In genomic region chr3:172739462-172739861, GRCh38 we compare ENCODE assay signal across 1 cellular context.
A peak's percentile ranks its signal among the peaks of the same experiment; 100 is the strongest.
TF ChIP-seq lines count a peak whose summit lies in the region.

No MANE protein-coding gene starts in this region.

TF ChIP-seq in HepG2, 621 proteins besides CTCF, POLR2A, EP300 and RAD21:
- peak; percentile 27; the same call in 1 of the 2 replicates for TF ChIP-seq CREB1 (IDR thresholded peaks at IDR 0.05)
- TF ChIP-seq CREB1 (CRISPR knock-in tag; IDR thresholded peaks at IDR 0.05), result no peak
- TF ChIP-seq ATF7 (IDR thresholded peaks at IDR 0.05), result peak; percentile 71
- TF ChIP-seq ATF7 (CRISPR knock-in tag; IDR thresholded peaks at IDR 0.05), result no peak
- TF ChIP-seq ZNF318 (CRISPR knock-in tag; IDR thresholded peaks at IDR 0.05), result no peak
TF ChIP-seq in HepG2: peak in this region for 2.
